1 cellular context compared by ENCODE assay signal in genomic region chr1:211633523-211633843, GRCh38.
TF ChIP-seq lines count a peak whose summit lies in the region.

No MANE protein-coding gene starts in this region.

TF ChIP-seq in K562, 482 proteins besides CTCF, POLR2A, EP300 and RAD21 (continued from another document):
- no peak for TF ChIP-seq FIP1L1 (IDR thresholded peaks at IDR 0.05; ENCODE audit: low read depth, low read length, poor library complexity, severe bottlenecking)
- TF ChIP-seq GABPA (tag; conservative IDR thresholded peaks at IDR 0.05; ENCODE audit: low read depth), result no peak
- no peak for TF ChIP-seq HOMEZ (CRISPR knock-in tag; IDR thresholded peaks at IDR 0.05)
- TF ChIP-seq ZFX (CRISPR knock-in tag; IDR thresholded peaks at IDR 0.05), result no peak
- TF ChIP-seq MTA1 (IDR thresholded peaks at IDR 0.05; ENCODE audit: borderline replicate concordance), result 0 out of 2 replicates have a peak, but pooled peaks have one; percentile 13
- TF ChIP-seq MAX (CRISPR knock-in tag; IDR thresholded peaks at IDR 0.05), result peak; percentile 44
- peak; percentile 88 for TF ChIP-seq NR2C1 (IDR thresholded peaks at IDR 0.05)
- TF ChIP-seq NR2C1 (tag; IDR thresholded peaks at IDR 0.05), result peak; percentile 91
- TF ChIP-seq JUND (IDR thresholded peaks at IDR 0.05; ENCODE audit: borderline replicate concordance, low read depth, low read length), result peak; percentile 48; the same call in 1 of the 2 replicates
- TF ChIP-seq JUND (tag; IDR thresholded peaks at IDR 0.05; ENCODE audit: borderline replicate concordance, low read depth, low read length), result peak; percentile 50; the same call in 1 of the 3 replicates
- peak; percentile 29; the same call in 1 of the 2 replicates for TF ChIP-seq CXXC5 (CRISPR knock-in tag; IDR thresholded peaks at IDR 0.05)
- no peak for TF ChIP-seq RBFOX2 (IDR thresholded peaks at IDR 0.05; ENCODE audit: low read depth, low read length)
- TF ChIP-seq IRF9 (tag; IDR thresholded peaks at IDR 0.05), result no peak
- TF ChIP-seq CTBP1 (IDR thresholded peaks at IDR 0.05; ENCODE audit: borderline replicate concordance), result peak; percentile 74; the same call in 1 of the 2 replicates
- TF ChIP-seq ZNF12 (CRISPR knock-in tag; IDR thresholded peaks at IDR 0.05), result no peak
- 0 out of 2 replicates have a peak, but pooled peaks have one; percentile 1 for TF ChIP-seq MEF2D (tag; conservative IDR thresholded peaks at IDR 0.05; ENCODE audit: low read depth)
- no peak for TF ChIP-seq ATF1 (CRISPR knock-in tag; IDR thresholded peaks at IDR 0.05)
- peak; percentile 29; the same call in 1 of the 2 replicates for TF ChIP-seq ATF1 (tag; IDR thresholded peaks at IDR 0.05)
- 0 out of 2 replicates have a peak, but pooled peaks have one; percentile 68 for TF ChIP-seq NR2C2 (CRISPR knock-in tag; IDR thresholded peaks at IDR 0.05)
- TF ChIP-seq NR2C2 (tag; IDR thresholded peaks at IDR 0.05), result peak; percentile 90
- TF ChIP-seq NCOA4 (IDR thresholded peaks at IDR 0.05; ENCODE audit: partially characterized antibody), result no peak
- TF ChIP-seq HDGF (IDR thresholded peaks at IDR 0.05), result peak; percentile 61; the same call in 1 of the 2 replicates
- TF ChIP-seq DPF2 (IDR thresholded peaks at IDR 0.05), result 0 out of 2 replicates have a peak, but pooled peaks have one; percentile 44
- TF ChIP-seq STAT6 (CRISPR knock-in tag; IDR thresholded peaks at IDR 0.05), result no peak
- no peak for TF ChIP-seq ZNF449 (CRISPR knock-in tag; IDR thresholded peaks at IDR 0.05)
- 0 out of 4 replicates have a peak, but pooled peaks have one; percentile 21 to 23 for TF ChIP-seq NRF1 (conservative IDR thresholded peaks at IDR 0.05 in 1 of 2, IDR thresholded peaks at IDR 0.05 in 1 of 2)
- TF ChIP-seq RBBP5 (IDR thresholded peaks at IDR 0.05; ENCODE audit: borderline replicate concordance, insufficient read depth, low read length, poor library complexity, severe bottlenecking), result peak; percentile 9
- no peak for TF ChIP-seq NFE2L1 (tag; IDR thresholded peaks at IDR 0.05; ENCODE audit: borderline replicate concordance, low read depth)
- no peak for TF ChIP-seq KDM5B (IDR thresholded peaks at IDR 0.05; ENCODE audit: insufficient replicate concordance, low read depth, low read length)
- TF ChIP-seq ZNF75A (CRISPR knock-in tag; IDR thresholded peaks at IDR 0.05), result no peak
- no peak for TF ChIP-seq LCOR (CRISPR knock-in tag; IDR thresholded peaks at IDR 0.05)
- 0 out of 4 replicates have a peak, but pooled peaks of 1 of the 2 experiments have one; percentile 25 for TF ChIP-seq MAZ (CRISPR knock-in tag; conservative IDR thresholded peaks at IDR 0.05 in 1 of 2, IDR thresholded peaks at IDR 0.05 in 1 of 2)
- no peak for TF ChIP-seq ADNP (tag; IDR thresholded peaks at IDR 0.05)
- TF ChIP-seq GATA2 (CRISPR knock-in tag; IDR thresholded peaks at IDR 0.05), result peak; percentile 64
- TF ChIP-seq HDAC1 (IDR thresholded peaks at IDR 0.05), result peak in 1 of 2 experiments; percentile 36; a peak in 1 of 4 replicates
- peak; percentile 12; the same call in 1 of the 2 replicates for TF ChIP-seq CREM (IDR thresholded peaks at IDR 0.05; ENCODE audit: low read depth)
- peak; percentile 49 for TF ChIP-seq PKNOX1 (IDR thresholded peaks at IDR 0.05)
- no peak for TF ChIP-seq ZNF232 (CRISPR knock-in tag; IDR thresholded peaks at IDR 0.05)
- no peak for TF ChIP-seq ZNF780A (CRISPR knock-in tag; IDR thresholded peaks at IDR 0.05)
- TF ChIP-seq IFI16 (CRISPR knock-in tag; IDR thresholded peaks at IDR 0.05), result no peak
- TF ChIP-seq SRSF3 (IDR thresholded peaks at IDR 0.05; ENCODE audit: insufficient read depth, low read length), result no peak
- TF ChIP-seq ZNF24 (IDR thresholded peaks at IDR 0.05), result peak; percentile 76
- no peak for TF ChIP-seq BRF1 (IDR thresholded peaks at IDR 0.05; ENCODE audit: borderline replicate concordance, extremely low read depth, insufficient read length)
- no peak for TF ChIP-seq ZNF263 (CRISPR knock-in tag; IDR thresholded peaks at IDR 0.05; ENCODE audit: borderline replicate concordance)
